In the genomic region with DNA sequence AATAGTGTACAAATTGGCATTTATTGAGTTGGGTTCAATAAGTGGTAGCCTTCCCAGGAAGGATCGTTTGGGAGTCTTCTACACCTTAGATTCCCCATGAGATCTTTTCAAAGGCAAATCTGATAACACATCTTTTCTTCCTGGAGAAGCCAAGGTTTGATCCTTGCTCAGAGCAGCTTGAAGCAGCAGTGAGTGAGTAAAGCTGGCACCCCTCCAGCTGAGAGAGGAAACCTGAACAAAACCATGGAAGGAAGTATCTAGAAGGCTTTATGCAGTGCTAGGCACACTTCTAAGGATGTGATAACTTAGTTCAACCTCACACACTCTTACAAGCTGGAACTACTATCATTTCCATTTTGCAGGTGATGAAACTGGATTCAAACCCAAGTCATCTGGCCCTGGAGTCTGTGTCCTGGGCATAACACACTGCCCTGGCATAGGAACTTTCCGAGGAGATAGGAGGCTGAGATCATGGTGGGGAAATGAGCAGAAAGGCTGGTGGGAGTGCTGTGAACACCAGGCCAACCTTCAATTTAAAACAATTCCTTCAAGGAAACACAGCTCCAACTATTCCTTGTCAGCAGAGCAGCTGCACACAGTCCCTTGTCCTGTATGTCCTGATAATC, we compare ENCODE assay signal across 9 cellular contexts.
DNase-seq lines count a peak whose midpoint lies in the region; ATAC-seq and TF ChIP-seq lines count a peak whose summit lies in the region.
"Had no signal": no experiment of that assay in that cellular context is flagged by ENCODE, and none has a peak within 500 bp of the region (broad histone marks: within the 10 kb centered on the region; RNA-seq: fewer than 3 reads in every experiment).

No MANE protein-coding gene starts in this region.

- ATAC-seq in GM18868 (IDR thresholded peaks at IDR 0.05; ENCODE audit: unreplicated experiment) (no peak), HG02642 (IDR thresholded peaks at IDR 0.05; ENCODE audit: poor library complexity, unreplicated experiment) (no peak)

- no peak overlapping the region for H3K4me3 ChIP-seq in foreskin fibroblast (ENCODE audit: low read depth in 1 of 2, low read length in 2 of 2)

- no peak overlapping the region for H3K4me3 Mint-ChIP-seq in osteocyte (ENCODE audit: unreplicated experiment)

- peaks cover 41% of the 10 kb centered on the region for H3K4me1 Mint-ChIP-seq in osteocyte (ENCODE audit: unreplicated experiment)

- peak overlapping the region; percentile 31 for H3K27ac Mint-ChIP-seq in osteocyte (ENCODE audit: unreplicated experiment)

- no peaks in the 10 kb centered on the region for H3K9me3 Mint-ChIP-seq in osteocyte (ENCODE audit: unreplicated experiment)

- H3K36me3 Mint-ChIP-seq in osteocyte (ENCODE audit: unreplicated experiment) = no peaks in the 10 kb centered on the region

- intact Hi-C loops in posterior vena cava (cut with DNase I) = loop anchor here (5.0 to 10.0 kb wide), 4 partner anchors 154 to 218 kb away; no protein-coding TSS in a partner anchor

- DNase-seq in EH (ENCODE audit: low read depth) (peak; percentile 63), T follicular helper cell (ENCODE audit: low read depth) (peak; percentile 18), foreskin fibroblast (peak; percentile 41 to 70), osteocyte (ENCODE audit: extremely low spot score, unreplicated experiment) (no peak), posterior vena cava (ENCODE audit: low spot score) (no peak), NCI-H1436 (lab: John Stamatoyannopoulos, UW) (no peak)
- DNase-seq: NCI-H146 had no signal

- TF ChIP-seq CTCF in foreskin fibroblast (IDR thresholded peaks at IDR 0.05; ENCODE audit: low read depth, low read length) (no peak), osteocyte (IDR thresholded peaks at IDR 0.05) (no peak)

- H3K27me3 Mint-ChIP-seq in osteocyte (ENCODE audit: unreplicated experiment) = peaks cover 8% of the 10 kb centered on the region

Comparison
In these comparisons a context has a peak if more than half of its experiments do, and no peak if none do; other contexts are left out.
1. DNase-seq: peak in EH (single experiment), T follicular helper cell (single experiment) and foreskin fibroblast (2 of 2); none in osteocyte (single experiment), posterior vena cava (single experiment) and NCI-H1436 (single experiment).